Comparison of ENCODE assay signal across 1 cellular context in genomic region chr4:48197643-48198237, GRCh38.
TF ChIP-seq lines count a peak whose summit lies in the region.

No MANE protein-coding gene starts in this region.

TF ChIP-seq in WTC11, 78 proteins besides CTCF, POLR2A, EP300 and RAD21 (continued from another document):
- TF ChIP-seq NFE2L1 (CRISPR knock-in tag; IDR thresholded peaks at IDR 0.05), result no peak
- no peak for TF ChIP-seq FOXP1 (CRISPR knock-in tag; IDR thresholded peaks at IDR 0.05; ENCODE audit: borderline replicate concordance)
